ENCODE assay signal across 22 cellular contexts in genomic region chr2:151192681-151193080, GRCh38.
"Had no signal": no experiment of that assay in that cellular context is flagged by ENCODE, and none has a peak within 500 bp of the region (broad histone marks: within the 10 kb centered on the region; RNA-seq: fewer than 3 reads in every experiment).

No MANE protein-coding gene starts in this region.

- H3K4me3 Mint-ChIP-seq: memory B cell, mesothelial cell of epicardium, natural killer cell had no signal

- H3K9me3 Mint-ChIP-seq: memory B cell, mesothelial cell of epicardium, natural killer cell had no signal

- H3K27ac Mint-ChIP-seq: memory B cell, mesothelial cell of epicardium, natural killer cell had no signal

- H3K9me3 ChIP-seq: esophagus muscularis mucosa, gastroesophageal sphincter, left ventricle myocardium inferior, lower lobe of right lung, psoas muscle, spleen, stomach, thoracic aorta, transverse colon had no signal

- H3K36me3 Mint-ChIP-seq: memory B cell, mesothelial cell of epicardium, natural killer cell had no signal

- H3K27me3 ChIP-seq: esophagus muscularis mucosa, gastroesophageal sphincter, spleen, stomach, transverse colon had no signal

- H3K4me1 Mint-ChIP-seq: mesothelial cell of epicardium had no signal

- DNase-seq: effector memory CD4-positive, alpha-beta T cell; glutamatergic neuron; kidney; left cardiac atrium; left ventricle myocardium inferior; lower lobe of right lung; natural killer cell; psoas muscle; spleen; stimulated activated CD4-positive, alpha-beta T cell treated with anti-CD3 and anti-CD28 coated beads, Interleukin-15, amount 100 ng/mL, for 24 hours; stimulated activated CD4-positive, alpha-beta T cell treated with anti-CD3 and anti-CD28 coated beads, Interleukin-1b, Interleukin-23, amount 100 ng/mL, for 48 hours; stimulated activated CD4-positive, alpha-beta T cell treated with anti-CD3 and anti-CD28 coated beads, Interleukin-4, amount 100 ng/mL, for 4 hours; stimulated activated naive CD4-positive, alpha-beta T cell; stomach; substantia nigra; transverse colon had no signal

- H3K4me1 ChIP-seq: gastroesophageal sphincter, left ventricle myocardium inferior, lower lobe of right lung, psoas muscle, spleen, stomach, transverse colon had no signal

- H3K27ac ChIP-seq: epithelial cell of prostate, esophagus muscularis mucosa, gastroesophageal sphincter, left ventricle myocardium inferior, lower lobe of right lung, psoas muscle, spleen, stomach, thoracic aorta, transverse colon had no signal

- H3K36me3 ChIP-seq: esophagus muscularis mucosa, gastroesophageal sphincter, left ventricle myocardium inferior, lower lobe of right lung, spleen, stomach, thoracic aorta, transverse colon had no signal

- H3K4me3 ChIP-seq: esophagus muscularis mucosa, gastroesophageal sphincter, left ventricle myocardium inferior, lower lobe of right lung, psoas muscle, spleen, stomach, thoracic aorta, transverse colon had no signal
